1 cellular context compared by ENCODE assay signal in the genomic region with DNA sequence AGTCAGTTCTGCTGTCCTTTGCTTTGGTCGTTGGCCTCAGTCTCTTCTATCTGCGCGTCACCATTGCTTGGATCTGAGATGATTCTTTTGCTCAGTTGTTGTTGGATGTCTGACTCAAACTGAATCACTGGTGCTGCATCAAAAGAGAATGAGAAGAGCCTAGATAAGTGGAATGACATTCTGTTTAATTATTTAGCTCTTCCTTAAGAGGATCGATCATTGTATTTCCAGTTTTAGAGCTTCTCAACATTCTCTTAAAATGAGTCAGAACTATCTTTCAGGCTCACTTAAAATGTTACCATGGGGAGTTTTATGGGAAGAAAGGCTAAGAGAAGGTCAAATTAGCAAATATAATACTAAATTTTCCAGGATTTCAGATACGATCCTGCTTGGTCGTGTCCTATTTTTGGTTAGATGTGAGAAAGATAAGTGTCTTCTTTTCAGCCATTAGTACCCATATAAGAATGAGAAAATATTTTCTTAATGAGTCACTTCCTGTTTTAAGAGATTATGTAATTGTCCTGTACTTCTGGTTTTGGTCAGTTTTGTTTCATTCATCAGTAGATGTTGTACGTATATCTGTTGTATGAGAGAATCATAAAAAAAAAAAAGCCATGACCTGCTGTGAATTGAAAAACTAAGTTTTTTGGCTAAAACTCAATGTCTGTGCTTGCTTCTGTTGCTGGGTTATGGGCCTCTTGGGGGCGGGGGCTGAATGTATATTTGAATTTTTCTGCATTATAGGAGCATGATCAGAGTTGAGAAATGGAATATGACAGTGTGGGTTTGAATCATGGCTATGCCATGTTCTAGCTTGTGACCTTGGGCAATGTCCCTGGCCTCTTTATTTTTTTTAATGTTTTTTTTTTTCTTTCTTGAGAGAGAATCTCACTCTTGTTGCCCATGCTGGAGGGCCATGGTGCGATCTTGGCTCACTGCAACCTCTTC.
TF ChIP-seq lines count a peak whose summit lies in the region.

No MANE protein-coding gene starts in this region.

TF ChIP-seq in GM12878, 131 proteins besides CTCF, POLR2A, EP300 and RAD21 (continued from another document and continues in another):
- TF ChIP-seq, protein P1, sequence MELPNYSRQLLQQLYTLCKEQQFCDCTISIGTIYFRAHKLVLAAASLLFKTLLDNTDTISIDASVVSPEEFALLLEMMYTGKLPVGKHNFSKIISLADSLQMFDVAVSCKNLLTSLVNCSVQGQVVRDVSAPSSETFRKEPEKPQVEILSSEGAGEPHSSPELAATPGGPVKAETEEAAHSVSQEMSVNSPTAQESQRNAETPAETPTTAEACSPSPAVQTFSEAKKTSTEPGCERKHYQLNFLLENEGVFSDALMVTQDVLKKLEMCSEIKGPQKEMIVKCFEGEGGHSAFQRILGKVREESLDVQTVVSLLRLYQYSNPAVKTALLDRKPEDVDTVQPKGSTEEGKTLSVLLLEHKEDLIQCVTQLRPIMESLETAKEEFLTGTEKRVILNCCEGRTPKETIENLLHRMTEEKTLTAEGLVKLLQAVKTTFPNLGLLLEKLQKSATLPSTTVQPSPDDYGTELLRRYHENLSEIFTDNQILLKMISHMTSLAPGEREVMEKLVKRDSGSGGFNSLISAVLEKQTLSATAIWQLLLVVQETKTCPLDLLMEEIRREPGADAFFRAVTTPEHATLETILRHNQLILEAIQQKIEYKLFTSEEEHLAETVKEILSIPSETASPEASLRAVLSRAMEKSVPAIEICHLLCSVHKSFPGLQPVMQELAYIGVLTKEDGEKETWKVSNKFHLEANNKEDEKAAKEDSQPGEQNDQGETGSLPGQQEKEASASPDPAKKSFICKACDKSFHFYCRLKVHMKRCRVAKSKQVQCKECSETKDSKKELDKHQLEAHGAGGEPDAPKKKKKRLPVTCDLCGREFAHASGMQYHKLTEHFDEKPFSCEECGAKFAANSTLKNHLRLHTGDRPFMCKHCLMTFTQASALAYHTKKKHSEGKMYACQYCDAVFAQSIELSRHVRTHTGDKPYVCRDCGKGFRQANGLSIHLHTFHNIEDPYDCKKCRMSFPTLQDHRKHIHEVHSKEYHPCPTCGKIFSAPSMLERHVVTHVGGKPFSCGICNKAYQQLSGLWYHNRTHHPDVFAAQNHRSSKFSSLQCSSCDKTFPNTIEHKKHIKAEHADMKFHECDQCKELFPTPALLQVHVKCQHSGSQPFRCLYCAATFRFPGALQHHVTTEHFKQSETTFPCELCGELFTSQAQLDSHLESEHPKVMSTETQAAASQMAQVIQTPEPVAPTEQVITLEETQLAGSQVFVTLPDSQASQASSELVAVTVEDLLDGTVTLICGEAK (IDR thresholded peaks at IDR 0.05; ENCODE audit: borderline replicate concordance) = no peak
- TF ChIP-seq, protein P2, sequence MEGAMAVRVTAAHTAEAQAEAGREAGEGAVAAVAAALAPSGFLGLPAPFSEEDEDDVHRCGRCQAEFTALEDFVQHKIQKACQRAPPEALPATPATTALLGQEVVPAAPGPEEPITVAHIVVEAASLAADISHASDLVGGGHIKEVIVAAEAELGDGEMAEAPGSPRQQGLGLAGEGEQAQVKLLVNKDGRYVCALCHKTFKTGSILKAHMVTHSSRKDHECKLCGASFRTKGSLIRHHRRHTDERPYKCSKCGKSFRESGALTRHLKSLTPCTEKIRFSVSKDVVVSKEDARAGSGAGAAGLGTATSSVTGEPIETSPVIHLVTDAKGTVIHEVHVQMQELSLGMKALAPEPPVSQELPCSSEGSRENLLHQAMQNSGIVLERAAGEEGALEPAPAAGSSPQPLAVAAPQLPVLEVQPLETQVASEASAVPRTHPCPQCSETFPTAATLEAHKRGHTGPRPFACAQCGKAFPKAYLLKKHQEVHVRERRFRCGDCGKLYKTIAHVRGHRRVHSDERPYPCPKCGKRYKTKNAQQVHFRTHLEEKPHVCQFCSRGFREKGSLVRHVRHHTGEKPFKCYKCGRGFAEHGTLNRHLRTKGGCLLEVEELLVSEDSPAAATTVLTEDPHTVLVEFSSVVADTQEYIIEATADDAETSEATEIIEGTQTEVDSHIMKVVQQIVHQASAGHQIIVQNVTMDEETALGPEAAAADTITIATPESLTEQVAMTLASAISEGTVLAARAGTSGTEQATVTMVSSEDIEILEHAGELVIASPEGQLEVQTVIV (IDR thresholded peaks at IDR 0.05; ENCODE audit: borderline replicate concordance, partially characterized antibody) = no peak
- TF ChIP-seq SIX5 (IDR thresholded peaks at IDR 0.05; ENCODE audit: low read depth, low read length, severe bottlenecking) (no peak), TBL1XR1 (IDR thresholded peaks at IDR 0.05; ENCODE audit: low read depth, low read length) (peak; percentile 28; the same call in 1 of the 2 replicates), FOS (IDR thresholded peaks at IDR 0.05; ENCODE audit: borderline replicate concordance, extremely low read depth, insufficient read length) (no peak), ZNF217 (IDR thresholded peaks at IDR 0.05) (0 out of 2 replicates have a peak, but pooled peaks have one; percentile 23), ETV6 (conservative IDR thresholded peaks at IDR 0.05 in 1 of 2, IDR thresholded peaks at IDR 0.05 in 1 of 2; ENCODE audit: borderline replicate concordance in 1 of 2, low read depth in 1 of 2) (peak in 1 of 2 experiments; percentile 86; a peak in 1 of 4 replicates), MEF2A (IDR thresholded peaks at IDR 0.05; ENCODE audit: insufficient read depth, low read depth, low read length) (peak; percentile 79), BCL11A (IDR thresholded peaks at IDR 0.05; ENCODE audit: low read depth, low read length) (no peak; the same call in 1 of the 2 replicates), JUND (IDR thresholded peaks at IDR 0.05; ENCODE audit: low read depth, low read length) (peak; percentile 64; the same call in 1 of the 2 replicates), IRF4 (IDR thresholded peaks at IDR 0.05; ENCODE audit: low read depth, low read length) (no peak), BRCA1 (IDR thresholded peaks at IDR 0.05; ENCODE audit: low read depth, low read length) (no peak), IKZF2 (IDR thresholded peaks at IDR 0.05) (peak; percentile 83 to 87), YBX1 (IDR thresholded peaks at IDR 0.05) (no peak), RCOR1 (conservative IDR thresholded peaks at IDR 0.05; ENCODE audit: low read depth, low read length) (no peak), NBN (IDR thresholded peaks at IDR 0.05) (no peak; the same call in 1 of the 2 replicates), TARDBP (IDR thresholded peaks at IDR 0.05; ENCODE audit: borderline replicate concordance) (no peak), ZNF207 (IDR thresholded peaks at IDR 0.05; ENCODE audit: borderline replicate concordance) (no peak), FOXK2 (IDR thresholded peaks at IDR 0.05) (no peak), ZSCAN29 (IDR thresholded peaks at IDR 0.05) (no peak), SMAD5 (IDR thresholded peaks at IDR 0.05; ENCODE audit: low read depth) (no peak), KLF5 (IDR thresholded peaks at IDR 0.05; ENCODE audit: partially characterized antibody) (no peak), SMAD1 (IDR thresholded peaks at IDR 0.05; ENCODE audit: low read depth, partially characterized antibody) (no peak), EED (IDR thresholded peaks at IDR 0.05; ENCODE audit: low read depth) (no peak), NR2C2 (IDR thresholded peaks at IDR 0.05; ENCODE audit: borderline replicate concordance, control insufficient read depth, insufficient read length, low read depth) (no peak), STAT3 (IDR thresholded peaks at IDR 0.05; ENCODE audit: low read depth, low read length) (no peak), SRF (IDR thresholded peaks at IDR 0.05; ENCODE audit: low read depth in 2 of 2, low read length in 2 of 2) (no peak), POU2F2 (IDR thresholded peaks at IDR 0.05; ENCODE audit: borderline replicate concordance, low read depth, low read length) (no peak), IKZF1 (conservative IDR thresholded peaks at IDR 0.05) (peak; percentile 83)
- TF ChIP-seq, protein P3, sequence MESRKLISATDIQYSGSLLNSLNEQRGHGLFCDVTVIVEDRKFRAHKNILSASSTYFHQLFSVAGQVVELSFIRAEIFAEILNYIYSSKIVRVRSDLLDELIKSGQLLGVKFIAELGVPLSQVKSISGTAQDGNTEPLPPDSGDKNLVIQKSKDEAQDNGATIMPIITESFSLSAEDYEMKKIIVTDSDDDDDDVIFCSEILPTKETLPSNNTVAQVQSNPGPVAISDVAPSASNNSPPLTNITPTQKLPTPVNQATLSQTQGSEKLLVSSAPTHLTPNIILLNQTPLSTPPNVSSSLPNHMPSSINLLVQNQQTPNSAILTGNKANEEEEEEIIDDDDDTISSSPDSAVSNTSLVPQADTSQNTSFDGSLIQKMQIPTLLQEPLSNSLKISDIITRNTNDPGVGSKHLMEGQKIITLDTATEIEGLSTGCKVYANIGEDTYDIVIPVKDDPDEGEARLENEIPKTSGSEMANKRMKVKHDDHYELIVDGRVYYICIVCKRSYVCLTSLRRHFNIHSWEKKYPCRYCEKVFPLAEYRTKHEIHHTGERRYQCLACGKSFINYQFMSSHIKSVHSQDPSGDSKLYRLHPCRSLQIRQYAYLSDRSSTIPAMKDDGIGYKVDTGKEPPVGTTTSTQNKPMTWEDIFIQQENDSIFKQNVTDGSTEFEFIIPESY (IDR thresholded peaks at IDR 0.05) = no peak
- TF ChIP-seq, protein P4, sequence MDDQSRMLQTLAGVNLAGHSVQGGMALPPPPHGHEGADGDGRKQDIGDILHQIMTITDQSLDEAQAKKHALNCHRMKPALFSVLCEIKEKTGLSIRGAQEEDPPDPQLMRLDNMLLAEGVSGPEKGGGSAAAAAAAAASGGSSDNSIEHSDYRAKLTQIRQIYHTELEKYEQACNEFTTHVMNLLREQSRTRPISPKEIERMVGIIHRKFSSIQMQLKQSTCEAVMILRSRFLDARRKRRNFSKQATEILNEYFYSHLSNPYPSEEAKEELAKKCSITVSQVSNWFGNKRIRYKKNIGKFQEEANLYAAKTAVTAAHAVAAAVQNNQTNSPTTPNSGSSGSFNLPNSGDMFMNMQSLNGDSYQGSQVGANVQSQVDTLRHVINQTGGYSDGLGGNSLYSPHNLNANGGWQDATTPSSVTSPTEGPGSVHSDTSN (IDR thresholded peaks at IDR 0.05; ENCODE audit: insufficient replicate concordance, low read depth, low read length) = no peak
- TF ChIP-seq, protein P5, sequence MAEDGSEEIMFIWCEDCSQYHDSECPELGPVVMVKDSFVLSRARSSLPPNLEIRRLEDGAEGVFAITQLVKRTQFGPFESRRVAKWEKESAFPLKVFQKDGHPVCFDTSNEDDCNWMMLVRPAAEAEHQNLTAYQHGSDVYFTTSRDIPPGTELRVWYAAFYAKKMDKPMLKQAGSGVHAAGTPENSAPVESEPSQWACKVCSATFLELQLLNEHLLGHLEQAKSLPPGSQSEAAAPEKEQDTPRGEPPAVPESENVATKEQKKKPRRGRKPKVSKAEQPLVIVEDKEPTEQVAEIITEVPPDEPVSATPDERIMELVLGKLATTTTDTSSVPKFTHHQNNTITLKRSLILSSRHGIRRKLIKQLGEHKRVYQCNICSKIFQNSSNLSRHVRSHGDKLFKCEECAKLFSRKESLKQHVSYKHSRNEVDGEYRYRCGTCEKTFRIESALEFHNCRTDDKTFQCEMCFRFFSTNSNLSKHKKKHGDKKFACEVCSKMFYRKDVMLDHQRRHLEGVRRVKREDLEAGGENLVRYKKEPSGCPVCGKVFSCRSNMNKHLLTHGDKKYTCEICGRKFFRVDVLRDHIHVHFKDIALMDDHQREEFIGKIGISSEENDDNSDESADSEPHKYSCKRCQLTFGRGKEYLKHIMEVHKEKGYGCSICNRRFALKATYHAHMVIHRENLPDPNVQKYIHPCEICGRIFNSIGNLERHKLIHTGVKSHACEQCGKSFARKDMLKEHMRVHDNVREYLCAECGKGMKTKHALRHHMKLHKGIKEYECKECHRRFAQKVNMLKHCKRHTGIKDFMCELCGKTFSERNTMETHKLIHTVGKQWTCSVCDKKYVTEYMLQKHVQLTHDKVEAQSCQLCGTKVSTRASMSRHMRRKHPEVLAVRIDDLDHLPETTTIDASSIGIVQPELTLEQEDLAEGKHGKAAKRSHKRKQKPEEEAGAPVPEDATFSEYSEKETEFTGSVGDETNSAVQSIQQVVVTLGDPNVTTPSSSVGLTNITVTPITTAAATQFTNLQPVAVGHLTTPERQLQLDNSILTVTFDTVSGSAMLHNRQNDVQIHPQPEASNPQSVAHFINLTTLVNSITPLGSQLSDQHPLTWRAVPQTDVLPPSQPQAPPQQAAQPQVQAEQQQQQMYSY (CRISPR knock-in tag; IDR thresholded peaks at IDR 0.05) = no peak
- TF ChIP-seq, protein P6, sequence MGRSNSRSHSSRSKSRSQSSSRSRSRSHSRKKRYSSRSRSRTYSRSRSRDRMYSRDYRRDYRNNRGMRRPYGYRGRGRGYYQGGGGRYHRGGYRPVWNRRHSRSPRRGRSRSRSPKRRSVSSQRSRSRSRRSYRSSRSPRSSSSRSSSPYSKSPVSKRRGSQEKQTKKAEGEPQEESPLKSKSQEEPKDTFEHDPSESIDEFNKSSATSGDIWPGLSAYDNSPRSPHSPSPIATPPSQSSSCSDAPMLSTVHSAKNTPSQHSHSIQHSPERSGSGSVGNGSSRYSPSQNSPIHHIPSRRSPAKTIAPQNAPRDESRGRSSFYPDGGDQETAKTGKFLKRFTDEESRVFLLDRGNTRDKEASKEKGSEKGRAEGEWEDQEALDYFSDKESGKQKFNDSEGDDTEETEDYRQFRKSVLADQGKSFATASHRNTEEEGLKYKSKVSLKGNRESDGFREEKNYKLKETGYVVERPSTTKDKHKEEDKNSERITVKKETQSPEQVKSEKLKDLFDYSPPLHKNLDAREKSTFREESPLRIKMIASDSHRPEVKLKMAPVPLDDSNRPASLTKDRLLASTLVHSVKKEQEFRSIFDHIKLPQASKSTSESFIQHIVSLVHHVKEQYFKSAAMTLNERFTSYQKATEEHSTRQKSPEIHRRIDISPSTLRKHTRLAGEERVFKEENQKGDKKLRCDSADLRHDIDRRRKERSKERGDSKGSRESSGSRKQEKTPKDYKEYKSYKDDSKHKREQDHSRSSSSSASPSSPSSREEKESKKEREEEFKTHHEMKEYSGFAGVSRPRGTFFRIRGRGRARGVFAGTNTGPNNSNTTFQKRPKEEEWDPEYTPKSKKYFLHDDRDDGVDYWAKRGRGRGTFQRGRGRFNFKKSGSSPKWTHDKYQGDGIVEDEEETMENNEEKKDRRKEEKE (IDR thresholded peaks at IDR 0.05) = no peak
- TF ChIP-seq, protein P7, sequence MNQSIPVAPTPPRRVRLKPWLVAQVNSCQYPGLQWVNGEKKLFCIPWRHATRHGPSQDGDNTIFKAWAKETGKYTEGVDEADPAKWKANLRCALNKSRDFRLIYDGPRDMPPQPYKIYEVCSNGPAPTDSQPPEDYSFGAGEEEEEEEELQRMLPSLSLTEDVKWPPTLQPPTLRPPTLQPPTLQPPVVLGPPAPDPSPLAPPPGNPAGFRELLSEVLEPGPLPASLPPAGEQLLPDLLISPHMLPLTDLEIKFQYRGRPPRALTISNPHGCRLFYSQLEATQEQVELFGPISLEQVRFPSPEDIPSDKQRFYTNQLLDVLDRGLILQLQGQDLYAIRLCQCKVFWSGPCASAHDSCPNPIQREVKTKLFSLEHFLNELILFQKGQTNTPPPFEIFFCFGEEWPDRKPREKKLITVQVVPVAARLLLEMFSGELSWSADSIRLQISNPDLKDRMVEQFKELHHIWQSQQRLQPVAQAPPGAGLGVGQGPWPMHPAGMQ (IDR thresholded peaks at IDR 0.05; ENCODE audit: borderline replicate concordance) = no peak
- TF ChIP-seq, protein P8, sequence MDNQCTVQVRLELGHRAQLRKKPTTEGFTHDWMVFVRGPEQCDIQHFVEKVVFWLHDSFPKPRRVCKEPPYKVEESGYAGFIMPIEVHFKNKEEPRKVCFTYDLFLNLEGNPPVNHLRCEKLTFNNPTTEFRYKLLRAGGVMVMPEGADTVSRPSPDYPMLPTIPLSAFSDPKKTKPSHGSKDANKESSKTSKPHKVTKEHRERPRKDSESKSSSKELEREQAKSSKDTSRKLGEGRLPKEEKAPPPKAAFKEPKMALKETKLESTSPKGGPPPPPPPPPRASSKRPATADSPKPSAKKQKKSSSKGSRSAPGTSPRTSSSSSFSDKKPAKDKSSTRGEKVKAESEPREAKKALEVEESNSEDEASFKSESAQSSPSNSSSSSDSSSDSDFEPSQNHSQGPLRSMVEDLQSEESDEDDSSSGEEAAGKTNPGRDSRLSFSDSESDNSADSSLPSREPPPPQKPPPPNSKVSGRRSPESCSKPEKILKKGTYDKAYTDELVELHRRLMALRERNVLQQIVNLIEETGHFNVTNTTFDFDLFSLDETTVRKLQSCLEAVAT (IDR thresholded peaks at IDR 0.05) = 0 out of 2 replicates have a peak, but pooled peaks have one; percentile 31
